ENCODE assay signal across 10 cellular contexts in the genomic region with DNA sequence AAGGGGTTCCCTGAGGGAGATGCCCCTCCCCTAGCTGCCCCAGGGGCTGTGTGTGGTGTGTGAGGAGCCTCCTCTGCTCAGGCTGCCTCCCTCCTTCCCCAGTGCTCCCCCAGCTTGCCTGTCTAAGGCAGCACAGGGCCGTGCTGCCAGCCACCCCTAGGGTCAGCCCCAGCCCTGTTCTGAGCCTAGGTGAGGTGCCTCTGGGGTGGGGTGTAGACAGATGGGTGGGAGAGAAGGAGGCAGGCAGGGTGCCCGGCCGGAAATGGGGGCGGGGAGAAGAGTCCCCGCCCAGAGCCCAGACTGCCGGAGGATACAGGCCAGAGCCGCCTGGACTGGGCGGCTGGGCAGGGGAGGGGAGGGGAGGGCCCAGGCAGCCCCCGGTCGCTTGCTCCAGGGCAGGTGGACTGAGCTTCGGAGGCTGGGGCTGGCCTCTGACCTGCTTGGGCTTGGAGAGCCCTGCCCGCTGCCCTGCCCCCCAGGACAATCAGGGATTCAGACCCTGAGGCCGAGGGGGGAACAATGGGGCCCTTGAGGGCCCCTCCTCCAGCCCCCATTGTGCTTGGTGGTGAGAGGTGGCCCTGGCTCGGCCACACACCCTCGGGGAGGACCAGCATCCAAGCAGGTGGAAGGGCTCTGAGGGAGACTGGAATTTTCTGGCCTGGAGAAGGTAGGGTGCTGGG. TPM values are rescaled to one million over a fixed set of nuclear protein-coding genes. Genes with fewer than 3 reads are reported as not detected.
DNase-seq lines count a peak whose midpoint lies in the region; FAIRE-seq and TF ChIP-seq lines count a peak whose summit lies in the region.
"Had no signal": no experiment of that assay in that cellular context is flagged by ENCODE, and none has a peak within 500 bp of the region (broad histone marks: within the 10 kb centered on the region; RNA-seq: fewer than 3 reads in every experiment).

TSS of gene GJC2 (plus strand) at position 590 of the 680 bp plus-strand sequence. CDS start 7,829 bp downstream, outside the sequence.

- POLR2A ChIA-PET in RWPE1 (lab: Yijun Ruan, JAX; ENCODE audit: low non-redundant PET): interaction anchor here (0.6 to 1.5 kb wide), 2 partner anchors 13 to 16 kb away, joined by 4 to 11 read pairs; partner anchors contain the start of gene IBA57

- H3K27ac ChIP-seq in RWPE1: peak within 1 kb of the TSS; percentile 100

- FAIRE-seq in frontal cortex (lab: Jason Lieb, UNC): no peak
- FAIRE-seq: colon had no signal

- no peaks in the 10 kb centered on the region for H3K36me3 Mint-ChIP-seq in neural crest cell (ENCODE audit: low read depth)

- peak within 1 kb of the TSS; percentile 31 for H3K4me3 Mint-ChIP-seq in neural crest cell

- peak; percentile 61 for DNase-seq in AG08395 (ENCODE audit: low spot score)
- DNase-seq in RWPE1 (ENCODE audit: low spot score): peak; percentile 77
- peak; percentile 73 to 77 for DNase-seq in frontal cortex (ENCODE audit: low spot score in 2 of 2)
- no peak for DNase-seq in neural crest cell (ENCODE audit: low read depth, low spot score)
- DNase-seq in NK-92 treated with Interleukin-12 subunit alpha and Interleukin-12 subunit beta, amount 100 ng/mL, for 24 hours (lab: John Stamatoyannopoulos, UW): no peak
- no peak for DNase-seq in HPDE6-E6E7 (ENCODE audit: extremely low spot score)
- DNase-seq in activated CD4-positive, alpha-beta T cell treated with anti-CD3 and anti-CD28 coated beads, Interleukin-2, amount 50 U/mL, for 48 hours: no peak
- no peak for DNase-seq in dedifferentiated amniotic fluid mesenchymal stem cell (ENCODE audit: extremely low spot score)
- DNase-seq: stimulated activated CD4-positive, alpha-beta T cell treated with anti-CD3 and anti-CD28 coated beads, Interleukin-2, amount 100 ng/mL, for 24 hours had no signal

- TF ChIP-seq CTCF in RWPE1 (conservative IDR thresholded peaks at IDR 0.05; ENCODE audit: low read depth) (no peak), neural crest cell (conservative IDR thresholded peaks at IDR 0.05) (no peak)

- H3K27me3 Mint-ChIP-seq in neural crest cell (ENCODE audit: low read depth): no peaks in the 10 kb centered on the region

- H3K4me1 Mint-ChIP-seq in neural crest cell: no peaks in the 10 kb centered on the region

- CTCF ChIA-PET in RWPE1 (lab: Yijun Ruan, JAX): no interaction called here

- H3K9me3 Mint-ChIP-seq in neural crest cell: no peaks in the 10 kb centered on the region

- H3K27ac Mint-ChIP-seq in neural crest cell (ENCODE audit: unreplicated experiment): peak within 1 kb of the TSS; percentile 19

RNA-seq across cellular contexts. Expression of gene GJC2, which starts in this region (rescaled TPM):
- 0.82 TPM for total RNA-seq in frontal cortex
- 0.65 and 0.68 TPM in 2 replicates for total RNA-seq in neural crest cell

Comparison
In these comparisons a context has a peak if more than half of its experiments do, and no peak if none do; other contexts are left out.
1. Peak in DNase-seq in frontal cortex; RNA of the gene not detected or under 1 TPM.
2. DNase-seq: peak in AG08395 (single experiment) and RWPE1 (single experiment); none in neural crest cell (single experiment), NK-92 treated with Interleukin-12 subunit alpha and Interleukin-12 subunit beta, amount 100 ng/mL, for 24 hours (single experiment), HPDE6-E6E7 (single experiment), activated CD4-positive, alpha-beta T cell treated with anti-CD3 and anti-CD28 coated beads, Interleukin-2, amount 50 U/mL, for 48 hours (0 of 2) and dedifferentiated amniotic fluid mesenchymal stem cell (single experiment).